Comparison of ENCODE assay signal across 24 cellular contexts in the genomic region with DNA sequence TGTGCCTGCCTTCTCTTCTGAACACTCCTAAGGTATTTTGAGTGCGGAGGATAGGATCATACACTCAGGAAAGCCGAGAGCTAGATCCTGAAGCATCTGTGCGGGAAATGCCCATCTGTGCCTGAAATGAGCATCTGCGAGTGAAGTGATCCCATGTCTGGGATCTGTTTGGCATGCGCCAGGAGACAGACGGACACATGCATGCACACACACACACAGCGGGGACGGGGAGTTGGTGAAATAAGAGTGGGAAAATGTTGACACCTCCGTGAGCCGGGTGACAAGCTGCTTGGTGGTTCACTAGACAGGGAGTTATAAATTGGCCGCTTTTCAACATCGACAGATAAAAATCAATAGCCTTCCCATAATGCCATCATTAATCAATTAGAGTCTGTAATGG. TPM values are rescaled to one million over a fixed set of nuclear protein-coding genes. Genes with fewer than 3 reads are reported as not detected.
DNase-seq lines count a peak whose midpoint lies in the region; ATAC-seq and TF ChIP-seq lines count a peak whose summit lies in the region.
"Had no signal": no experiment of that assay in that cellular context is flagged by ENCODE, and none has a peak within 500 bp of the region (broad histone marks: within the 10 kb centered on the region; RNA-seq: fewer than 3 reads in every experiment).

No MANE protein-coding gene starts in this region.

- DNase-seq in NCI-H1694 (lab: John Stamatoyannopoulos, UW) (peak; percentile 56), NCI-H82 (lab: John Stamatoyannopoulos, UW) (peak; percentile 71), glutamatergic neuron (peak; percentile 56), substantia nigra (lab: John Stamatoyannopoulos, UW) (no peak), left lobe of liver (ENCODE audit: low spot score) (no peak), GM13977 (ENCODE audit: low spot score) (no peak)
- DNase-seq in naive thymus-derived CD4-positive, alpha-beta T cell: no peak
- DNase-seq: activated CD4-positive, alpha-beta T cell treated with anti-CD3 and anti-CD28 coated beads for 36 hours; activated CD8-positive, alpha-beta memory T cell treated with anti-CD3 and anti-CD28 coated beads for 24 hours; activated naive CD4-positive, alpha-beta T cell treated with anti-CD3 and anti-CD28 coated beads for 36 hours; activated T-cell treated with anti-CD3 and anti-CD28 coated beads, Interleukin-2, amount 50 U/mL, for 24 hours; CD4-positive, CD25-positive, alpha-beta regulatory T cell; cortex of kidney; DMS153; gastrocnemius medialis; HFFc6; lower lobe of right lung; NCI-H2081 treated with DMSO at 0.1 percent for 48 hours; stimulated activated CD4-positive, alpha-beta T cell treated with anti-CD3 and anti-CD28 coated beads, Interleukin-1b, Interleukin-23, amount 100 ng/mL, for 48 hours had no signal

- in situ Hi-C loops in GM13977 (cut with MboI; ENCODE audit: low pct_unique_long_range_greater_than_20kb, low sequenced_read_pairs, unreplicated experiment): no loop called here

- H3K4me1 ChIP-seq in naive thymus-derived CD4-positive, alpha-beta T cell (ENCODE audit: control insufficient read depth in 2 of 2, insufficient read depth in 2 of 2, low read length in 2 of 2): peaks cover 3 to 18% of the 10 kb centered on the region in 2 donors

- H3K4me1 Mint-ChIP-seq in glutamatergic neuron (ENCODE audit: low read depth, unreplicated experiment): peaks cover 46% of the 10 kb centered on the region
- H3K4me1 Mint-ChIP-seq in naive thymus-derived CD4-positive, alpha-beta T cell: peaks cover 32 to 85% (median 75%) of the 10 kb centered on the region in 7 donors

- peak overlapping the region; percentile 98 for H3K27ac ChIP-seq in substantia nigra (ENCODE audit: low read depth, low read length, poor library complexity, severe bottlenecking)
- no peak overlapping the region for H3K27ac ChIP-seq in naive thymus-derived CD4-positive, alpha-beta T cell (ENCODE audit: low read depth, low read length)
- H3K27ac ChIP-seq: breast epithelium, gastrocnemius medialis, lower lobe of right lung, neutrophil, skin epidermis, suprapubic skin had no signal

- TF ChIP-seq CTCF in glutamatergic neuron (IDR thresholded peaks at IDR 0.05; ENCODE audit: partially characterized antibody, unreplicated experiment): no peak
- no peak for TF ChIP-seq CTCF in GM13977 (IDR thresholded peaks at IDR 0.05; ENCODE audit: extremely low read depth, insufficient read depth, missing control alignments)

- POLR2A ChIA-PET in naive thymus-derived CD4-positive, alpha-beta T cell (lab: Charles Lee): no interaction called here

- H3K36me3 Mint-ChIP-seq in glutamatergic neuron (ENCODE audit: unreplicated experiment): no peaks in the 10 kb centered on the region
- H3K36me3 Mint-ChIP-seq in naive thymus-derived CD4-positive, alpha-beta T cell: peaks cover 0 to 8% (median 7%) of the 10 kb centered on the region in 5 donors
- H3K36me3 Mint-ChIP-seq: IgD-negative memory B cell had no signal

- ATAC-seq in left lobe of liver: no peak
- no peak for ATAC-seq in naive thymus-derived CD4-positive, alpha-beta T cell
- ATAC-seq: activated CD4-positive, alpha-beta T cell treated with anti-CD3 and anti-CD28 coated beads for 36 hours; gastrocnemius medialis; lower lobe of right lung had no signal

- CTCF ChIA-PET in naive thymus-derived CD4-positive, alpha-beta T cell (lab: Charles Lee): interaction anchor here (0.7 to 1.3 kb wide), 3 partner anchors 11 to 74 kb away, joined by 3 read pairs; no protein-coding TSS in a partner anchor

- peak overlapping the region; percentile 37 for H3K4me3 Mint-ChIP-seq in glutamatergic neuron (ENCODE audit: unreplicated experiment)
- H3K4me3 Mint-ChIP-seq in naive thymus-derived CD4-positive, alpha-beta T cell: no peak overlapping the region
- H3K4me3 Mint-ChIP-seq: activated CD4-positive, alpha-beta T cell treated with anti-CD3 and anti-CD28 coated beads for 36 hours; activated naive CD4-positive, alpha-beta T cell treated with anti-CD3 and anti-CD28 coated beads for 36 hours; activated T-cell treated with anti-CD3 and anti-CD28 coated beads, Interleukin-2, amount 50 U/mL, for 24 hours; CD4-positive, CD25-positive, alpha-beta regulatory T cell; HFFc6; IgD-negative memory B cell had no signal

- H3K27me3 Mint-ChIP-seq in glutamatergic neuron (ENCODE audit: unreplicated experiment): peaks cover 17% of the 10 kb centered on the region
- no peaks in the 10 kb centered on the region for H3K27me3 Mint-ChIP-seq in naive thymus-derived CD4-positive, alpha-beta T cell
- H3K27me3 Mint-ChIP-seq: activated CD4-positive, alpha-beta T cell treated with anti-CD3 and anti-CD28 coated beads for 36 hours; activated T-cell treated with anti-CD3 and anti-CD28 coated beads, Interleukin-2, amount 50 U/mL, for 24 hours; CD4-positive, CD25-positive, alpha-beta regulatory T cell; IgD-negative memory B cell had no signal

- no peaks in the 10 kb centered on the region for H3K36me3 ChIP-seq in naive thymus-derived CD4-positive, alpha-beta T cell (ENCODE audit: control insufficient read depth in 2 of 3, insufficient read depth in 3 of 3, low read length in 3 of 3)
- H3K36me3 ChIP-seq: breast epithelium, gastrocnemius medialis, lower lobe of right lung, neutrophil, suprapubic skin had no signal

- peaks cover 20% of the 10 kb centered on the region for H3K9me3 Mint-ChIP-seq in glutamatergic neuron (ENCODE audit: unreplicated experiment)
- peaks cover 0 to 2% (median 0%) of the 10 kb centered on the region in 11 donors for H3K9me3 Mint-ChIP-seq in naive thymus-derived CD4-positive, alpha-beta T cell
- H3K9me3 Mint-ChIP-seq: activated naive CD4-positive, alpha-beta T cell treated with anti-CD3 and anti-CD28 coated beads for 36 hours; activated T-cell treated with anti-CD3 and anti-CD28 coated beads, Interleukin-2, amount 50 U/mL, for 24 hours; HFFc6 had no signal

- intact Hi-C loops in naive thymus-derived CD4-positive, alpha-beta T cell (cut with micrococcal nuclease): no loop called here

- no peaks in the 10 kb centered on the region for H3K9me3 ChIP-seq in naive thymus-derived CD4-positive, alpha-beta T cell (ENCODE audit: control insufficient read depth in 2 of 3, low read length in 3 of 3)
- H3K9me3 ChIP-seq: breast epithelium, gastrocnemius medialis, lower lobe of right lung, neutrophil, suprapubic skin had no signal

- H3K4me3 ChIP-seq in naive thymus-derived CD4-positive, alpha-beta T cell (ENCODE audit: low read length): no peak overlapping the region
- H3K4me3 ChIP-seq: breast epithelium, gastrocnemius medialis, lower lobe of right lung, skin epidermis, suprapubic skin had no signal

- H3K27ac Mint-ChIP-seq in glutamatergic neuron (ENCODE audit: unreplicated experiment): peak overlapping the region; percentile 89
- peak overlapping the region in 2 of 9 donors; percentile 5 to 20 for H3K27ac Mint-ChIP-seq in naive thymus-derived CD4-positive, alpha-beta T cell
- H3K27ac Mint-ChIP-seq: activated CD4-positive, alpha-beta T cell treated with anti-CD3 and anti-CD28 coated beads for 36 hours; activated naive CD4-positive, alpha-beta T cell treated with anti-CD3 and anti-CD28 coated beads for 36 hours; activated T-cell treated with anti-CD3 and anti-CD28 coated beads, Interleukin-2, amount 50 U/mL, for 24 hours; HFFc6 had no signal

- no peaks in the 10 kb centered on the region for H3K27me3 ChIP-seq in naive thymus-derived CD4-positive, alpha-beta T cell (ENCODE audit: control insufficient read depth in 2 of 2, insufficient read depth in 2 of 2, low read length in 2 of 2)
- H3K27me3 ChIP-seq: breast epithelium, gastrocnemius medialis, neutrophil, suprapubic skin had no signal

RNA-seq across cellular contexts. Expression of gene SYNJ2, which starts 13.8 kb away (rescaled TPM):
- total RNA-seq in glutamatergic neuron (ENCODE audit: unreplicated experiment) (2.4 TPM), left lobe of liver (5.5 TPM)
- 10 to 100 TPM; 22.4 to 36.6 (median 22.5) TPM for total RNA-seq in naive thymus-derived CD4-positive, alpha-beta T cell
- polyA plus RNA-seq in naive thymus-derived CD4-positive, alpha-beta T cell: 10 to 100 TPM; 12.0 to 18.0 TPM

Comparison
In these comparisons a context has a peak if more than half of its experiments do, and no peak if none do; other contexts are left out.
1. DNase-seq: peak in NCI-H1694 (single experiment), NCI-H82 (single experiment) and glutamatergic neuron (single experiment); none in substantia nigra (0 of 49), left lobe of liver (single experiment), naive thymus-derived CD4-positive, alpha-beta T cell (0 of 9) and GM13977 (single experiment).